Comparison of ENCODE assay signal across 8 cellular contexts in the genomic region with DNA sequence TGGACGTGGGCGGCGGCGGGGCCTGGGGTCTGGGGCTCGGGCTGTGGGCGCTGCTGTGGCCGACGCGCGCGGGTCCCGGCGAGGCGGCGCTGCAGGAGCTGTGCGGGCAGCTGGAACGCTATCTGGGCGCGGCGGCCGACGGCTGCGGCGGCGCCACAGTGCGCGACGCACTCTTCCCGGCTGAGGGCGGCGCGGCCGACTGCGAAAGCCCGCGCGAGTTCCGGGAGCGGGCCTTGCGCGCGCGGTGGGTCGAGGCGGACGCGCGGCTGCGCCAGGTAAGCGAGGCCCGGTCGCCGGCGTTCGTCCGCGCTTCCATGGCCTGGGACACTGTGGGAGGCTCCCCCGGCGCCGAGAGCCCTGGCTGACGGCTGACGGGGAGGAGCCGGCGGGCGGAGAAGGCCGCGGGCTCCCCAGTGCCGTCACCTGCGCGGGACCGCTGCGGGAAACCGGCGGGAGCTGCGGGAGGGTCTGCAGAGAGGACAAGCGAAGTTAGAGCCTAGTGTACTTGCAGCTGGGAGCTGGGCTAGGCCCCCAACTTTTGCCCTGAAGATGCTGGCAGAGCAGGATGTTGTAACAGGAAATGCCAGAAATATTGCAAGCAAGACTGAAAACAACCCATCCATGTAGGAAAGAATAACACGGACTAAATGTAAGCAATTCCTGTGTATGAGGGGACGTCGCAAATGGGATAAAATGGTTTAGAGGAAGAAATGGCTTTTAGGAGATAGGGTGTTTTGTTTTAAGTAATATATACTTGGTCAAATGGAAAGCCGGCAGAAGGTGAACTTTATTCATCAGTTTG.
DNase-seq lines count a peak whose midpoint lies in the region; ATAC-seq lines count a peak whose summit lies in the region.

No MANE protein-coding gene starts in this region.

- H3K27ac ChIP-seq in caudate nucleus (ENCODE audit: low read depth, low read length): peak overlapping the region; percentile 81

- DNase-seq in CD1c-positive myeloid dendritic cell (ENCODE audit: extremely low spot score) (peak; percentile 69), T follicular helper cell (ENCODE audit: low read depth) (peak; percentile 2), caudate nucleus (lab: John Stamatoyannopoulos, UW) (peak in 18 of 61 donors; percentile 7 to 66 (median 50)), kidney glomerular epithelial cell (lab: John Stamatoyannopoulos, UW) (peak; percentile 78), DMS153 treated with DMSO at 0.1 percent for 48 hours (lab: John Stamatoyannopoulos, UW; ENCODE audit: unreplicated experiment) (no peak)
- DNase-seq in stimulated activated CD8-positive, alpha-beta memory T cell treated with anti-CD3 and anti-CD28 coated beads, Interleukin-2, amount 100 ng/mL, for 1 hour (ENCODE audit: low read depth in 2 of 2): peak; percentile 4 to 8

- peak; percentile 26 for ATAC-seq in GM19397 (IDR thresholded peaks at IDR 0.05; ENCODE audit: unreplicated experiment)
- peak; percentile 4 for ATAC-seq in HG03565 (IDR thresholded peaks at IDR 0.05; ENCODE audit: unreplicated experiment)
